In the genomic region with DNA sequence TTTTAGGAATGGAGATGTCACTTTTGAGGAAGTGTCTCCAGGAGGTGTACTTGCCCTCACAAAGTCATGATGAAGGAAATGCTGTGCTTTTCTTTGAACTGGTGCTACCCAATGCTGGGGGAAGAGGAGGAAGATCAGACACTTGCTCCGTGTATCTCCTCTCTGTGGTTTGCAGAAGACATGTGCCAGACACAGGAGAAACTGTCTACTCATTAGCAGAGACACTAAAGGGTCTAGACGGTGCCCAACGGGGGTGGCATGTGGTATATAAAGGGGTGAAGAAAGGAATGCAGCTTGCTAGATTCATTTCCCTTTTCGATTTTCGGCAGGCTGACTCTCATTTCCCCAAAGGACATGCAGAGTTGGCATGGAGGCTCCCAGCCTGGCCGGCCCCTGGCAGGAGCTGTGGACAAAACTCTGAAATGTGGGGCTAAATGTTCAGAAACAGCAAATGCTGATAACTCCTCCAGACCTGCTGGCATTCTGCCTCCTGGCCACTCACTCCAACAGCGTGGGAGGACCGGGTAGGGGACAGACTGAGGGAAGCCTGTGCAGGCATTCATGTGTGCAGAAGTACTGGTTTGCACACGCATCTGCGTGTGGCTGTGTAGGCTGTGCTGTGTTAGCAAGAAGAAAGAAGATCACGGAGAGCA, we compare ENCODE assay signal across 8 cellular contexts. TPM values are rescaled to one million over a fixed set of nuclear protein-coding genes. Genes with fewer than 3 reads are reported as not detected.
DNase-seq lines count a peak whose midpoint lies in the region; ATAC-seq and TF ChIP-seq lines count a peak whose summit lies in the region.

No MANE protein-coding gene starts in this region.

- DNase-seq in SKM-1 treated with dmso at 0.1 percent for 144 hours (lab: John Stamatoyannopoulos, UW; ENCODE audit: unreplicated experiment) = peak; percentile 73
- DNase-seq in left lobe of liver (ENCODE audit: low spot score) = no peak
- DNase-seq in type B pancreatic cell (ENCODE audit: extremely low spot score, unreplicated experiment) = no peak
- no peak for DNase-seq in naive thymus-derived CD8-positive, alpha-beta T cell
- DNase-seq in DMS79 (lab: John Stamatoyannopoulos, UW) = no peak
- no peak for DNase-seq in activated T-cell treated with anti-CD3 and anti-CD28 coated beads, Interleukin-2, amount 50 U/mL, for 48 hours

- H3F3A ChIP-seq in DOHH2 (ENCODE audit: control insufficient read depth, insufficient read depth) = no peaks in the 10 kb centered on the region

- H3K9me3 ChIP-seq in DOHH2 (ENCODE audit: control insufficient read depth, insufficient read depth, low read length) = no peaks in the 10 kb centered on the region

- H3K36me3 Mint-ChIP-seq in type B pancreatic cell = no peaks in the 10 kb centered on the region
- no peaks in the 10 kb centered on the region for H3K36me3 Mint-ChIP-seq in naive thymus-derived CD8-positive, alpha-beta T cell

- H3K4me2 ChIP-seq in DOHH2 (ENCODE audit: low read length) = 0 out of 2 replicates have a peak overlapping the region, but pooled peaks have one; percentile 25

- no peak overlapping the region for H3K27ac ChIP-seq in DOHH2 (ENCODE audit: low read depth, low read length)

- peak; percentile 82 for ATAC-seq in HG02884 (IDR thresholded peaks at IDR 0.05; ENCODE audit: unreplicated experiment)
- ATAC-seq in left lobe of liver = peak; percentile 58
- ATAC-seq in naive thymus-derived CD8-positive, alpha-beta T cell = no peak

- TF ChIP-seq CTCF in DOHH2 (IDR thresholded peaks at IDR 0.05; ENCODE audit: low read depth, low read length, poor library complexity, severe bottlenecking) (no peak), type B pancreatic cell (conservative IDR thresholded peaks at IDR 0.05) (no peak)

- H3K27me3 ChIP-seq in DOHH2 (ENCODE audit: control insufficient read depth, low read length) = peaks cover 3% of the 10 kb centered on the region; the same call in 1 of the 2 replicates

- no peaks in the 10 kb centered on the region for H3K27me3 Mint-ChIP-seq in type B pancreatic cell
- peaks cover 0 to 11% (median 6%) of the 10 kb centered on the region in 5 donors for H3K27me3 Mint-ChIP-seq in naive thymus-derived CD8-positive, alpha-beta T cell

- H3K36me3 ChIP-seq in DOHH2 (ENCODE audit: control insufficient read depth, low read length) = no peaks in the 10 kb centered on the region

- H3K4me3 ChIP-seq in DOHH2 (ENCODE audit: low read length) = no peak overlapping the region

- H3K9me3 Mint-ChIP-seq in type B pancreatic cell = peaks cover 4% of the 10 kb centered on the region
- no peaks in the 10 kb centered on the region for H3K9me3 Mint-ChIP-seq in naive thymus-derived CD8-positive, alpha-beta T cell

- H3K27ac Mint-ChIP-seq in type B pancreatic cell = peak overlapping the region; percentile 41
- no peak overlapping the region for H3K27ac Mint-ChIP-seq in naive thymus-derived CD8-positive, alpha-beta T cell

- no peaks in the 10 kb centered on the region for H4K20me1 ChIP-seq in DOHH2 (ENCODE audit: control insufficient read depth, insufficient read depth, low read depth, low read length)

- H3K4me1 Mint-ChIP-seq in type B pancreatic cell (ENCODE audit: unreplicated experiment) = peaks cover 28% of the 10 kb centered on the region
- peaks cover 0 to 9% (median 2%) of the 10 kb centered on the region in 4 donors for H3K4me1 Mint-ChIP-seq in naive thymus-derived CD8-positive, alpha-beta T cell

- no peaks in the 10 kb centered on the region for H3K79me2 ChIP-seq in DOHH2 (ENCODE audit: control insufficient read depth, low read length)

- H3K4me1 ChIP-seq in DOHH2 (ENCODE audit: control insufficient read depth, low read length) = peaks cover 14% of the 10 kb centered on the region

- H3K4me3 Mint-ChIP-seq in type B pancreatic cell = peak overlapping the region; percentile 25
- no peak overlapping the region for H3K4me3 Mint-ChIP-seq in naive thymus-derived CD8-positive, alpha-beta T cell

- POLR2A ChIA-PET in naive thymus-derived CD8-positive, alpha-beta T cell (lab: Charles Lee) = no interaction called here

- H3K9me2 ChIP-seq in DOHH2 (replicated peaks; ENCODE audit: control insufficient read depth, low read length) = no peaks in the 10 kb centered on the region

RNA-seq across cellular contexts. Expression of a gene that starts 59.6 kb away (rescaled TPM):
- total RNA-seq in left lobe of liver (45.2 TPM), type B pancreatic cell (ENCODE audit: low replicate concordance) (50.4 and 150 TPM in 2 replicates)
- total RNA-seq in naive thymus-derived CD8-positive, alpha-beta T cell = 10 to 100 TPM; 64.0 to 65.7 TPM
- 10 to 100 TPM in 2 of 3 donors, 1 to 10 TPM in 1; 8.8 to 36.0 (median 29.6) TPM for polyA plus RNA-seq in naive thymus-derived CD8-positive, alpha-beta T cell

Comparison
In these comparisons a context has a peak if more than half of its experiments do, and no peak if none do; other contexts are left out.
1. ATAC-seq: peak in HG02884 (single experiment) and left lobe of liver (single experiment); none in naive thymus-derived CD8-positive, alpha-beta T cell (0 of 2).